Comparison of ENCODE assay signal across 8 cellular contexts in the genomic region with DNA sequence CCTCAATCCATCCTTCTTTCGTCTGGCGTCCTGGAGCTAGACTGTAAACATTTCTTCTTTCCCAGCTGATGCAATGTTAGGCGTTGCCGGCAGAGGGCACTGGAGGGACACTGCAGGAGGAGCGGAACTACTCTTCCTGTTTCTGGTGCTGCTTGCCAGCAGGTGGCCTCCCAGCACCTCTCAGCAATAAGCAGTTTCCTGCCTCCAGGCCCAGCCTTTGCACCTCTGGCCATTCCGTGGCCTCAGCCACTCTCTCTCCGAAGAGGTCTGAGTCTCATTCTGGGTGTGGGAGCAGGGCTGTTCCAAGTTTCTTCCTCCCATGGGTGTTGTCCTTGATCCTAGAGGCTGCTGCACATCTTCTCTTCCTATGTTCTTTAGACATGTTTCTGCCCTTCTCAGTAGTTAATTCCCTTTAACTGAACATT. TPM values are rescaled to one million over a fixed set of nuclear protein-coding genes. Genes with fewer than 3 reads are reported as not detected.
DNase-seq lines count a peak whose midpoint lies in the region; ATAC-seq and TF ChIP-seq lines count a peak whose summit lies in the region.

No MANE protein-coding gene starts in this region.

- H3K4me3 ChIP-seq in fibroblast of pulmonary artery (replicated peaks; ENCODE audit: low read depth, low read length): no peak overlapping the region
- no peak overlapping the region for H3K4me3 ChIP-seq in neuronal stem cell (ENCODE audit: low read length in 2 of 2)

- no peak overlapping the region for H3K27ac ChIP-seq in neuronal stem cell (replicated peaks; ENCODE audit: low read length)

- ATAC-seq in GM21786 (IDR thresholded peaks at IDR 0.05; ENCODE audit: unreplicated experiment): peak; percentile 88

- DNase-seq in DMS53 (lab: John Stamatoyannopoulos, UW) (peak; percentile 90), M059J (ENCODE audit: low read depth) (peak; percentile 73), RPMI8226 (peak; percentile 87), activated T-helper 1 cell treated with Interleukin-2 at 50 U/mL for 16 hours (ENCODE audit: low read depth) (peak; percentile 72), fibroblast of pulmonary artery (ENCODE audit: low read depth) (peak; percentile 85), neuronal stem cell (ENCODE audit: low spot score) (peak; percentile 88), superior temporal gyrus (ENCODE audit: extremely low spot score) (peak; percentile 92)

- no peak overlapping the region for H2AK5ac ChIP-seq in neuronal stem cell (ENCODE audit: low read depth, low read length)

- H3K23ac ChIP-seq in neuronal stem cell (ENCODE audit: low read depth, low read length, poor library complexity): no peak overlapping the region

- no peaks in the 10 kb centered on the region for H3K36me3 ChIP-seq in neuronal stem cell (replicated peaks in 1 of 2; ENCODE audit: control insufficient read depth in 2 of 2, insufficient read depth in 2 of 2, low read length in 2 of 2)

- no peak overlapping the region for H3K4me2 ChIP-seq in neuronal stem cell (ENCODE audit: insufficient read depth, low read length, poor library complexity, severe bottlenecking)

- H4K8ac ChIP-seq in neuronal stem cell (ENCODE audit: low read depth, low read length): no peak overlapping the region

- H3K9ac ChIP-seq in neuronal stem cell (ENCODE audit: low read depth, low read length, poor library complexity): no peak overlapping the region

- no peak overlapping the region for H2BK15ac ChIP-seq in neuronal stem cell (ENCODE audit: low read length)

- H3K18ac ChIP-seq in neuronal stem cell (ENCODE audit: low read length): no peak overlapping the region

- H3K27me3 ChIP-seq in neuronal stem cell (ENCODE audit: control insufficient read depth in 3 of 3, insufficient read depth in 3 of 3, low read depth in 1 of 3, low read length in 3 of 3): peaks cover 0 to 33% (median 0%) of the 10 kb centered on the region in 3 experiments

- no peak overlapping the region for H3K14ac ChIP-seq in neuronal stem cell (ENCODE audit: low read length)

- WGBS in neuronal stem cell (ENCODE audit: extremely low coverage in 2 of 2, insufficient read length in 2 of 2, insufficient replicate concordance in 1 of 2), 2 donors: no CpG with 5 or more reads among the region's 7 CpGs

- H4K91ac ChIP-seq in neuronal stem cell (ENCODE audit: low read depth, low read length, poor library complexity): no peak overlapping the region

- no peak for TF ChIP-seq CTCF in fibroblast of pulmonary artery (IDR thresholded peaks at IDR 0.05; ENCODE audit: low read length, missing control alignments)

- no peaks in the 10 kb centered on the region for H3K79me1 ChIP-seq in neuronal stem cell (ENCODE audit: low read depth, low read length)

- no peak overlapping the region for H3K4ac ChIP-seq in neuronal stem cell (ENCODE audit: low read length)

- H2AFZ ChIP-seq in neuronal stem cell (ENCODE audit: low read length): peak overlapping the region; percentile 36

- no peak overlapping the region for H2BK5ac ChIP-seq in neuronal stem cell (ENCODE audit: low read length)

- no peak overlapping the region for H2BK12ac ChIP-seq in neuronal stem cell (ENCODE audit: low read length)

- H3K9me3 ChIP-seq in neuronal stem cell (replicated peaks in 1 of 2; ENCODE audit: control insufficient read depth in 2 of 2, insufficient read depth in 1 of 2, low read depth in 1 of 2, low read length in 2 of 2): peaks cover 0 to 6% of the 10 kb centered on the region in 2 donors

- H3K4me1 ChIP-seq in neuronal stem cell (ENCODE audit: control insufficient read depth in 2 of 2, insufficient read depth in 1 of 2, low read depth in 1 of 2, low read length in 2 of 2): no peaks in the 10 kb centered on the region

- H2BK120ac ChIP-seq in neuronal stem cell (ENCODE audit: low read depth, low read length): no peak overlapping the region

RNA-seq across cellular contexts. Expression of a gene that starts 7.5 kb away (rescaled TPM):
- total RNA-seq in M059J (2014; rRNA removed; shearing (Covaris generic)): not detected in 2 replicates
- 0.10 TPM for polyA plus RNA-seq in neuronal stem cell (2013, experiment 1 of 2)
- polyA plus RNA-seq in neuronal stem cell (2013, experiment 2 of 2): 0.12 TPM
